Comparison of ENCODE assay signal across 10 cellular contexts in genomic region chr14:100534528-100535286, GRCh38. TPM values are rescaled to one million over a fixed set of nuclear protein-coding genes. Genes with fewer than 3 reads are reported as not detected.
DNase-seq lines count a peak whose midpoint lies in the region; TF ChIP-seq lines count a peak whose summit lies in the region.
"Had no signal": no experiment of that assay in that cellular context is flagged by ENCODE, and none has a peak within 500 bp of the region (broad histone marks: within the 10 kb centered on the region; RNA-seq: fewer than 3 reads in every experiment).

No MANE protein-coding gene starts in this region.

- intact Hi-C loops in adrenal gland (cut with DNase I) = no loop called here

- H3K27me3 ChIP-seq in BE2C (no peaks in the 10 kb centered on the region), adrenal gland (no peaks in the 10 kb centered on the region)

- no peak overlapping the region for H3K27ac Mint-ChIP-seq in immature natural killer cell
- H3K27ac Mint-ChIP-seq: activated T-helper 1 cell treated with anti-CD3 and anti-CD28 coated beads, Interleukin-12 subunit alpha, Interleukin-12 subunit beta, Interleukin-2, Interleukin-4 antibody, amounts not matched to agents 30 ng/mL and 10 ng/mL and 1 ng/mL, durations not matched to agents 14 hours and 24 hours and 36 hours; CD8-positive, alpha-beta T cell had no signal

- peaks cover 0 to 13% of the 10 kb centered on the region in 2 donors for H3K4me1 Mint-ChIP-seq in immature natural killer cell

- no peak for TF ChIP-seq POLR2A in adrenal gland (IDR thresholded peaks at IDR 0.05)

- H3K4me1 ChIP-seq in BE2C = peaks cover 18% of the 10 kb centered on the region
- no peaks in the 10 kb centered on the region for H3K4me1 ChIP-seq in HEK293 (ENCODE audit: control insufficient read depth, insufficient read depth, low read length)
- H3K4me1 ChIP-seq in adrenal gland (replicated peaks in 1 of 2) = peaks cover 0 to 17% of the 10 kb centered on the region in 2 donors

- H3K27ac ChIP-seq in HEK293 (ENCODE audit: extremely low read depth, low read depth, low read length) = no peak overlapping the region
- peak overlapping the region in 1 of 5 donors; percentile 8 for H3K27ac ChIP-seq in adrenal gland

- H3K36me3 ChIP-seq in BE2C = peaks cover 10% of the 10 kb centered on the region; the same call in 1 of the 2 replicates
- no peaks in the 10 kb centered on the region for H3K36me3 ChIP-seq in HEK293 (ENCODE audit: control insufficient read depth in 2 of 2, insufficient read depth in 1 of 2, low read length in 2 of 2)
- H3K36me3 ChIP-seq in adrenal gland (replicated peaks in 1 of 2) = no peaks in the 10 kb centered on the region

- H3K4me3 ChIP-seq in BE2C (ENCODE audit: low read depth, low read length) (no peak overlapping the region), HEK293 (ENCODE audit: low read depth, low read length) (no peak overlapping the region), adrenal gland (no peak overlapping the region)

- H3K9me3 Mint-ChIP-seq in immature natural killer cell = no peaks in the 10 kb centered on the region
- H3K9me3 Mint-ChIP-seq: activated T-helper 1 cell treated with anti-CD3 and anti-CD28 coated beads, Interleukin-12 subunit alpha, Interleukin-12 subunit beta, Interleukin-2, Interleukin-4 antibody, amounts not matched to agents 30 ng/mL and 10 ng/mL and 1 ng/mL, durations not matched to agents 14 hours and 24 hours and 36 hours; CD8-positive, alpha-beta T cell had no signal

- H3K4me3 Mint-ChIP-seq in immature natural killer cell = no peak overlapping the region
- H3K4me3 Mint-ChIP-seq: activated T-helper 1 cell treated with anti-CD3 and anti-CD28 coated beads, Interleukin-12 subunit alpha, Interleukin-12 subunit beta, Interleukin-2, Interleukin-4 antibody, amounts not matched to agents 30 ng/mL and 10 ng/mL and 1 ng/mL, durations not matched to agents 14 hours and 24 hours and 36 hours; CD8-positive, alpha-beta T cell had no signal

- WGBS in adrenal gland, 4 donors = 55 to 77% (median 75%) methylated on average over 7 to 13 of the region's 13 CpGs

- H3K36me3 Mint-ChIP-seq in immature natural killer cell = peaks cover 0 to 8% (median 0%) of the 10 kb centered on the region in 3 donors

- H3K9me3 ChIP-seq in BE2C (no peaks in the 10 kb centered on the region), HEK293 (ENCODE audit: control insufficient read depth, insufficient read depth, low read depth, low read length) (no peaks in the 10 kb centered on the region), adrenal gland (replicated peaks in 1 of 3) (no peaks in the 10 kb centered on the region)

- H3K27me3 Mint-ChIP-seq in immature natural killer cell (ENCODE audit: low read depth in 3 of 3) = peaks cover 0 to 2% (median 0%) of the 10 kb centered on the region in 3 donors

- TF ChIP-seq CTCF in BE2C (IDR thresholded peaks at IDR 0.05; ENCODE audit: low read depth, low read length) (no peak), HEK293 (tag by site-specific recombination; IDR thresholded peaks at IDR 0.05) (no peak), adrenal gland (IDR thresholded peaks at IDR 0.05) (no peak)

- POLR2A ChIA-PET in HEK293 (lab: Yijun Ruan, JAX) = interaction anchor here (0.6 to 0.9 kb wide), 2 partner anchors 11 to 73 kb away, joined by 3 to 4 read pairs; no protein-coding TSS in a partner anchor

- DNase-seq in BE2C (peak; percentile 43), adrenal gland (peak; percentile 1 to 48 (median 14)), mucosa of gallbladder (ENCODE audit: low spot score) (peak; percentile 9), kidney glomerular epithelial cell (lab: John Stamatoyannopoulos, UW) (no peak), HT-29 (ENCODE audit: low spot score) (no peak), immature natural killer cell (no peak)
- DNase-seq in effector CD4-positive, alpha-beta T cell = no peak

- CTCF ChIA-PET in HEK293 (lab: Yijun Ruan, JAX) = interaction anchor here (0.8 to 1.0 kb wide), 3 partner anchors 10 to 150 kb away, joined by 3 to 4 read pairs (median 3); no protein-coding TSS in a partner anchor

TF ChIP-seq in HEK293, 187 proteins besides CTCF, POLR2A, EP300 and RAD21:
- TF ChIP-seq ZNF626 (tag by site-specific recombination; IDR thresholded peaks at IDR 0.05) (no peak), PRDM10 (tag by site-specific recombination; IDR thresholded peaks at IDR 0.05) (peak; percentile 31; the same call in 1 of the 2 replicates), ZNF391 (tag by site-specific recombination; IDR thresholded peaks at IDR 0.05; ENCODE audit: borderline replicate concordance, low read depth) (no peak), PRDM4 (tag by site-specific recombination; IDR thresholded peaks at IDR 0.05) (0 out of 2 replicates have a peak, but pooled peaks have one; percentile 4), ZNF747 (tag by site-specific recombination; IDR thresholded peaks at IDR 0.05) (no peak), ZFP3 (tag by site-specific recombination; IDR thresholded peaks at IDR 0.05; ENCODE audit: low read depth) (peak; percentile 90), ZNF555 (tag by site-specific recombination; conservative IDR thresholded peaks at IDR 0.05) (no peak), ZIC2 (tag by site-specific recombination; IDR thresholded peaks at IDR 0.05) (peak; percentile 76), ZNF341 (tag by site-specific recombination; IDR thresholded peaks at IDR 0.05; ENCODE audit: low read depth) (0 out of 2 replicates have a peak, but pooled peaks have one; percentile 17), ZNF223 (tag by site-specific recombination; IDR thresholded peaks at IDR 0.05) (no peak), SCRT2 (tag by site-specific recombination; IDR thresholded peaks at IDR 0.05) (peak; percentile 89; the same call in 1 of the 2 replicates), SCRT1 (tag by site-specific recombination; IDR thresholded peaks at IDR 0.05; ENCODE audit: borderline replicate concordance) (peak; percentile 69; the same call in 1 of the 2 replicates)

RNA-seq across cellular contexts. Expression of gene BEGAIN, which starts 52.5 kb away (rescaled TPM):
- polyA plus RNA-seq in BE2C (2012; ENCODE audit: insufficient read depth, insufficient read length, low read depth) = 178 TPM
- total RNA-seq in adrenal gland (1 to 10 TPM in 7 of 8 donors, under 1 TPM in 1; 0.60 to 9.4 (median 2.7) TPM), mucosa of gallbladder (4.5 TPM)
- polyA plus RNA-seq in adrenal gland (10 to 100 TPM in 2 of 3 donors, 1 to 10 TPM in 1; 2.5 to 59.0 (median 13.7) TPM), immature natural killer cell (not detected)
- total RNA-seq in HT-29 (2014; rRNA removed; shearing (Covaris generic)) = 0.53 and 1.5 TPM in 2 replicates

Comparison
In these comparisons a context has a peak if more than half of its experiments do, and no peak if none do; other contexts are left out.
1. DNase-seq: peak in BE2C (single experiment), adrenal gland (7 of 7) and mucosa of gallbladder (single experiment); none in effector CD4-positive, alpha-beta T cell (single experiment), kidney glomerular epithelial cell (single experiment), HT-29 (single experiment) and immature natural killer cell (0 of 3).